In genomic region chr2:105757361-105757933, GRCh38 we compare ENCODE assay signal across 14 cellular contexts. TPM values are rescaled to one million over a fixed set of nuclear protein-coding genes. Genes with fewer than 3 reads are reported as not detected.
DNase-seq lines count a peak whose midpoint lies in the region; ATAC-seq, FAIRE-seq and TF ChIP-seq lines count a peak whose summit lies in the region.
"Had no signal": no experiment of that assay in that cellular context is flagged by ENCODE, and none has a peak within 500 bp of the region (broad histone marks: within the 10 kb centered on the region; RNA-seq: fewer than 3 reads in every experiment).

No MANE protein-coding gene starts in this region.

- peaks cover 46 to 99% (median 98%) of the 10 kb centered on the region in 4 donors for H3K4me1 Mint-ChIP-seq in naive thymus-derived CD8-positive, alpha-beta T cell

- peak overlapping the region; percentile 82 to 98 (median 93) for H3K27ac Mint-ChIP-seq in naive thymus-derived CD8-positive, alpha-beta T cell
- H3K27ac Mint-ChIP-seq: HFFc6 had no signal

- H3K4me3 ChIP-seq in right atrium auricular region: no peak overlapping the region
- H3K4me3 ChIP-seq: adrenal gland had no signal

- ATAC-seq in GM21423 (IDR thresholded peaks at IDR 0.05; ENCODE audit: unreplicated experiment): peak; percentile 29
- peak in 1 of 2 donors; percentile 7 for ATAC-seq in naive thymus-derived CD8-positive, alpha-beta T cell
- ATAC-seq: left lobe of liver, sciatic nerve, SK-N-SH treated with all-trans-retinoic acid at 6 μM for 48 hours had no signal

- in situ Hi-C loops in KBM-7 (cut with MboI; ENCODE audit: low pct_unique_long_range_greater_than_20kb, low sequenced_read_pairs): no loop called here

- H3K27me3 ChIP-seq in right atrium auricular region: no peaks in the 10 kb centered on the region
- H3K27me3 ChIP-seq: adrenal gland had no signal

- POLR2A ChIA-PET in naive thymus-derived CD8-positive, alpha-beta T cell (lab: Charles Lee): interaction anchor here (0.8 to 7.1 kb wide), 5 partner anchors 8 to 26 kb away, joined by 3 to 58 read pairs (median 9); partner anchors contain the start of gene NCK2

- H3K9me3 Mint-ChIP-seq in naive thymus-derived CD8-positive, alpha-beta T cell: peaks cover 0 to 1% (median 0%) of the 10 kb centered on the region in 9 donors
- H3K9me3 Mint-ChIP-seq: HFFc6 had no signal

- no peak for TF ChIP-seq POLR2A in GM12892 (IDR thresholded peaks at IDR 0.05; ENCODE audit: low read depth, low read length)

- no peaks in the 10 kb centered on the region for H3K9me3 ChIP-seq in right atrium auricular region
- H3K9me3 ChIP-seq: adrenal gland had no signal

- no peaks in the 10 kb centered on the region for H3K36me3 ChIP-seq in right atrium auricular region
- H3K36me3 ChIP-seq: adrenal gland had no signal

- peaks cover 0 to 38% (median 11%) of the 10 kb centered on the region in 3 donors for H3K36me3 Mint-ChIP-seq in naive thymus-derived CD8-positive, alpha-beta T cell

- no peak for TF ChIP-seq CTCF in right atrium auricular region (IDR thresholded peaks at IDR 0.05)

- H3K27me3 Mint-ChIP-seq in naive thymus-derived CD8-positive, alpha-beta T cell: no peaks in the 10 kb centered on the region

- peaks cover 0 to 45% of the 10 kb centered on the region in 2 donors for H3K4me1 ChIP-seq in right atrium auricular region

- no peak for DNase-seq in GM12892 (ENCODE audit: insufficient read length)
- DNase-seq in activated T-cell treated with anti-CD3 and anti-CD28 coated beads, Interleukin-2, amount 50 U/mL, for 48 hours: peak; percentile 31 to 36
- no peak for DNase-seq in naive thymus-derived CD8-positive, alpha-beta T cell
- no peak for DNase-seq in KBM-7
- no peak for DNase-seq in MV-4-11 (lab: John Stamatoyannopoulos, UW)
- no peak for DNase-seq in CD1c-positive myeloid dendritic cell (ENCODE audit: extremely low spot score)
- DNase-seq in right atrium auricular region (ENCODE audit: low spot score): no peak
- DNase-seq: adrenal gland, HFFc6 had no signal

- peak overlapping the region; percentile 53 to 99 (median 74) for H3K4me3 Mint-ChIP-seq in naive thymus-derived CD8-positive, alpha-beta T cell
- H3K4me3 Mint-ChIP-seq: HFFc6 had no signal

- FAIRE-seq in GM12892 (lab: Jason Lieb, UNC): peak; percentile 91

- no peak overlapping the region for H3K27ac ChIP-seq in right atrium auricular region
- H3K27ac ChIP-seq: adrenal gland, C4-2B had no signal

RNA-seq across cellular contexts. Expression of gene NCK2, which starts 12.7 kb away (rescaled TPM):
- 26.4 TPM for polyA plus RNA-seq in GM12892 (2012; ENCODE audit: missing spikeins)
- 100 to 1,000 TPM; 119 to 124 TPM for total RNA-seq in naive thymus-derived CD8-positive, alpha-beta T cell
- polyA plus RNA-seq in naive thymus-derived CD8-positive, alpha-beta T cell: 100 to 1,000 TPM in 1 of 3 donors, 10 to 100 TPM in 2; 36.6 to 110 (median 67.8) TPM
- 10 to 100 TPM; 31.7 to 39.3 TPM for total RNA-seq in right atrium auricular region

Comparison
In these comparisons a context has a peak if more than half of its experiments do, and no peak if none do; other contexts are left out.
1. DNase-seq: peak in activated T-cell treated with anti-CD3 and anti-CD28 coated beads, Interleukin-2, amount 50 U/mL, for 48 hours (2 of 2); none in GM12892 (single experiment), naive thymus-derived CD8-positive, alpha-beta T cell (0 of 10), KBM-7 (single experiment), MV-4-11 (single experiment), CD1c-positive myeloid dendritic cell (single experiment) and right atrium auricular region (single experiment).